In genomic region chr13:32969516-32969941, GRCh38 we compare ENCODE assay signal across 8 cellular contexts. TPM values are rescaled to one million over a fixed set of nuclear protein-coding genes. Genes with fewer than 3 reads are reported as not detected.
A peak's percentile ranks its signal among the peaks of the same experiment; 100 is the strongest.
DNase-seq lines count a peak whose midpoint lies in the region; ATAC-seq lines count a peak whose summit lies in the region.

No MANE protein-coding gene starts in this region.

- peak; percentile 18 for DNase-seq in Ammon's horn (ENCODE audit: low spot score)
- DNase-seq in amniotic epithelial cell (ENCODE audit: low read depth) = peak; percentile 35
- DNase-seq in lung microvascular endothelial cell (ENCODE audit: low read depth in 2 of 2) = peak; percentile 78 to 88
- no peak for DNase-seq in activated CD4-positive, alpha-beta T cell treated with anti-CD3 and anti-CD28 coated beads, Interleukin-2, amount 50 U/mL, for 4 hours
- DNase-seq in activated CD4-positive, alpha-beta T cell treated with anti-CD3 and anti-CD28 coated beads for 1 hour = no peak
- DNase-seq in NCI-H187 (lab: John Stamatoyannopoulos, UW) = no peak
- no peak for DNase-seq in activated effector memory CD4-positive, alpha-beta T cell treated with anti-CD3 and anti-CD28 coated beads, Interleukin-2, amount 50 U/mL, for 16 hours

- ATAC-seq in GM21825 (IDR thresholded peaks at IDR 0.05; ENCODE audit: unreplicated experiment) = peak; percentile 72

RNA-seq across cellular contexts. Expression of gene KL, which starts 46.7 kb away (rescaled TPM):
- total RNA-seq in lung microvascular endothelial cell = under 0.01 TPM in 2 replicates

Comparison
In these comparisons a context has a peak if more than half of its experiments do, and no peak if none do; other contexts are left out.
1. DNase-seq: peak in Ammon's horn (single experiment), amniotic epithelial cell (single experiment) and lung microvascular endothelial cell (2 of 2); none in activated CD4-positive, alpha-beta T cell treated with anti-CD3 and anti-CD28 coated beads, Interleukin-2, amount 50 U/mL, for 4 hours (0 of 2), activated CD4-positive, alpha-beta T cell treated with anti-CD3 and anti-CD28 coated beads for 1 hour (single experiment), NCI-H187 (0 of 2) and activated effector memory CD4-positive, alpha-beta T cell treated with anti-CD3 and anti-CD28 coated beads, Interleukin-2, amount 50 U/mL, for 16 hours (single experiment).